In the genomic region with DNA sequence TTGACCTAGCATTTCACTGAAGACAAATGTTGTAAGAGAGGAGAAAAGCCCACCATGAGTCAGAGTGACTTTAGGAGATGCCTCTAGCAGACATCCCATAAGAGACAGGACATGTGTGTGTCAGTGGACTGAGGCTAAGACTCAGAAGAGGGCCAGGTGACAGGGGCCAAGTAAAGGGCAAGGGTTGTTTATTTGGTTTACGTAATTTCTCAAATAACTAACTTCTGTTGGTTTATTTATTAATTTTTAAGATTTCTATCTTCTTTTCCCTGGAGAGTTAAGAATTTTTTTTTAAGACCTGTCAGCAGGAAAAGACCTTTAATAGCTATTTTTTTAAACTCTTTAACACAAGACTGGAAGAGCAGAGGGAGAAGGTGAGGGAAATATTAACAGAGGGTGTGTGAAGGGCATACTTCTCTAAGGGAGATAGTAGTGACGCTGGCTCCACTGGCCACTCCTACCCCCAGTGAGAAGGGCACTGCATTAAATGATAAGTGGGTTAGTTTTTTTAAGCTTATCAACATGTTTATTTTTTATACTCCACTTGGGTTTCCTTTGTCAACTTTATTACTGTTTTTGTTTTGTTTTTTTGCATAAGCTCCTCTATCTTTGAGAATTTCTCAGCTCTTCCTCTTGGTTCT, we compare ENCODE assay signal across 13 cellular contexts. TPM values are rescaled to one million over a fixed set of nuclear protein-coding genes. Genes with fewer than 3 reads are reported as not detected.
DNase-seq lines count a peak whose midpoint lies in the region; ATAC-seq and TF ChIP-seq lines count a peak whose summit lies in the region.
"Had no signal": no experiment of that assay in that cellular context is flagged by ENCODE, and none has a peak within 500 bp of the region (broad histone marks: within the 10 kb centered on the region; RNA-seq: fewer than 3 reads in every experiment).

No MANE protein-coding gene starts in this region.

- H3K36me3 Mint-ChIP-seq in endothelial cell (ENCODE audit: low read depth, unreplicated experiment): peaks cover 73% of the 10 kb centered on the region

- no peak for ATAC-seq in GM19397 (IDR thresholded peaks at IDR 0.05; ENCODE audit: unreplicated experiment)
- no peak for ATAC-seq in GM18861 (IDR thresholded peaks at IDR 0.05; ENCODE audit: unreplicated experiment)
- ATAC-seq: left lung had no signal

- H3K36me3 ChIP-seq in ACC112 (ENCODE audit: insufficient read depth, low read length): peaks cover 37% of the 10 kb centered on the region; the same call in 1 of the 2 replicates

- no peak for DNase-seq in HL-60 (ENCODE audit: low read depth in 1 of 2, low spot score in 1 of 2)
- DNase-seq in endothelial cell (ENCODE audit: low spot score): no peak
- DNase-seq in kidney glomerular epithelial cell (lab: John Stamatoyannopoulos, UW): no peak
- DNase-seq: activated CD4-positive, alpha-beta T cell treated with anti-CD3 and anti-CD28 coated beads, Interleukin-2, amount 50 U/mL, for 48 hours; endodermal cell; GF-D8; KG1; left lung; NCI-H2081 had no signal

- H3K79me2 ChIP-seq in ACC112 (ENCODE audit: control insufficient read depth, insufficient read depth, low read length, unreplicated experiment): peaks cover 52% of the 10 kb centered on the region

- H3K27me3 ChIP-seq in ACC112 (ENCODE audit: insufficient read depth, low read length) (no peaks in the 10 kb centered on the region), HL-60 (ENCODE audit: insufficient read depth, poor library complexity, severe bottlenecking) (no peaks in the 10 kb centered on the region)
- H3K27me3 ChIP-seq: left lung had no signal

- H3K4me3 Mint-ChIP-seq in endothelial cell (ENCODE audit: unreplicated experiment): peak overlapping the region; percentile 99

- H3K27me3 Mint-ChIP-seq in endothelial cell (ENCODE audit: unreplicated experiment): peaks cover 19% of the 10 kb centered on the region

- H3K9me3 Mint-ChIP-seq in endothelial cell (ENCODE audit: unreplicated experiment): no peaks in the 10 kb centered on the region
- H3K9me3 Mint-ChIP-seq: endodermal cell had no signal

- no peak overlapping the region for H3K27ac ChIP-seq in ACC112 (ENCODE audit: low read depth, low read length)
- H3K27ac ChIP-seq in HL-60 (replicated peaks): peak overlapping the region; percentile 98
- H3K27ac ChIP-seq: left lung had no signal

- TF ChIP-seq CTCF in HL-60 (IDR thresholded peaks at IDR 0.05; ENCODE audit: insufficient read depth, low read length) (no peak), endothelial cell (IDR thresholded peaks at IDR 0.05; ENCODE audit: unreplicated experiment) (no peak)

- H2AFZ ChIP-seq in ACC112 (ENCODE audit: low read length, unreplicated experiment): no peak overlapping the region

- peaks cover 38% of the 10 kb centered on the region for H3K4me1 ChIP-seq in ACC112 (ENCODE audit: control insufficient read depth, insufficient read depth, low read length, unreplicated experiment)

- H3K4me1 Mint-ChIP-seq in endothelial cell (ENCODE audit: unreplicated experiment): peaks cover 68% of the 10 kb centered on the region

- H3K4me3 ChIP-seq in ACC112 (ENCODE audit: low read depth, low read length) (0 out of 2 replicates have a peak overlapping the region, but pooled peaks have one; percentile 23), HL-60 (replicated peaks; ENCODE audit: insufficient read depth, low read length) (no peak overlapping the region; the same call in 1 of the 2 replicates)

- peak overlapping the region; percentile 78 for H3K27ac Mint-ChIP-seq in endothelial cell (ENCODE audit: unreplicated experiment)
- H3K27ac Mint-ChIP-seq: endodermal cell had no signal

RNA-seq across cellular contexts. Expression of a gene that starts 3.5 kb away (rescaled TPM):
- total RNA-seq in endothelial cell (ENCODE audit: unreplicated experiment): 322 TPM

RNA-seq across cellular contexts. Expression of a gene that starts 11.5 kb away (rescaled TPM):
- 36.8 TPM for total RNA-seq in endothelial cell (ENCODE audit: unreplicated experiment)

RNA-seq across cellular contexts. Expression of a gene that starts 17.7 kb away (rescaled TPM):
- 230 TPM for total RNA-seq in endothelial cell (ENCODE audit: unreplicated experiment)

RNA-seq across cellular contexts. Expression of a gene that starts 18.1 kb away (rescaled TPM):
- 46.1 TPM for total RNA-seq in endothelial cell (ENCODE audit: unreplicated experiment)

RNA-seq across cellular contexts. Expression of a gene that starts 32.7 kb away (rescaled TPM):
- total RNA-seq in endothelial cell (ENCODE audit: unreplicated experiment): 10.7 TPM
- total RNA-seq: osteoblast had no signal
